Comparison of ENCODE assay signal across 2 cellular contexts in genomic region chr18:35418610-35419009, GRCh38.
A peak's percentile ranks its signal among the peaks of the same experiment; 100 is the strongest.
TF ChIP-seq lines count a peak whose summit lies in the region.

No MANE protein-coding gene starts in this region.

TF ChIP-seq in HepG2, 621 proteins besides CTCF, POLR2A, EP300 and RAD21:
- TF ChIP-seq ZNF772 (CRISPR knock-in tag; IDR thresholded peaks at IDR 0.05) = no peak
- no peak for TF ChIP-seq ISX (CRISPR knock-in tag; conservative IDR thresholded peaks at IDR 0.05)
- TF ChIP-seq, protein P1, sequence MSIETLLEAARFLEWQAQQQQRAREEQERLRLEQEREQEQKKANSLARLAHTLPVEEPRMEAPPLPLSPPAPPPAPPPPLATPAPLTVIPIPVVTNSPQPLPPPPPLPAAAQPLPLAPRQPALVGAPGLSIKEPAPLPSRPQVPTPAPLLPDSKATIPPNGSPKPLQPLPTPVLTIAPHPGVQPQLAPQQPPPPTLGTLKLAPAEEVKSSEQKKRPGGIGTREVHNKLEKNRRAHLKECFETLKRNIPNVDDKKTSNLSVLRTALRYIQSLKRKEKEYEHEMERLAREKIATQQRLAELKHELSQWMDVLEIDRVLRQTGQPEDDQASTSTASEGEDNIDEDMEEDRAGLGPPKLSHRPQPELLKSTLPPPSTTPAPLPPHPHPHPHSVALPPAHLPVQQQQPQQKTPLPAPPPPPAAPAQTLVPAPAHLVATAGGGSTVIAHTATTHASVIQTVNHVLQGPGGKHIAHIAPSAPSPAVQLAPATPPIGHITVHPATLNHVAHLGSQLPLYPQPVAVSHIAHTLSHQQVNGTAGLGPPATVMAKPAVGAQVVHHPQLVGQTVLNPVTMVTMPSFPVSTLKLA (IDR thresholded peaks at IDR 0.05) = peak; percentile 97
- TF ChIP-seq PHF5A (CRISPR knock-in tag; IDR thresholded peaks at IDR 0.05; ENCODE audit: low read depth, unreplicated experiment) = no peak
- no peak for TF ChIP-seq SP140L (CRISPR knock-in tag; IDR thresholded peaks at IDR 0.05; ENCODE audit: borderline replicate concordance)
- no peak for TF ChIP-seq ARNT (IDR thresholded peaks at IDR 0.05)
- no peak for TF ChIP-seq GATAD2A (CRISPR knock-in tag; IDR thresholded peaks at IDR 0.05)
- no peak for TF ChIP-seq ZNF598 (CRISPR knock-in tag; IDR thresholded peaks at IDR 0.05; ENCODE audit: borderline replicate concordance)

TF ChIP-seq in K562, 482 proteins besides CTCF, POLR2A, EP300 and RAD21:
- no peak for TF ChIP-seq BDP1 (IDR thresholded peaks at IDR 0.05; ENCODE audit: insufficient read depth, insufficient read length)
- TF ChIP-seq NFIC (IDR thresholded peaks at IDR 0.05) = 0 out of 2 replicates have a peak, but pooled peaks have one; percentile 11
